Comparison of ENCODE assay signal across 25 cellular contexts in the genomic region with DNA sequence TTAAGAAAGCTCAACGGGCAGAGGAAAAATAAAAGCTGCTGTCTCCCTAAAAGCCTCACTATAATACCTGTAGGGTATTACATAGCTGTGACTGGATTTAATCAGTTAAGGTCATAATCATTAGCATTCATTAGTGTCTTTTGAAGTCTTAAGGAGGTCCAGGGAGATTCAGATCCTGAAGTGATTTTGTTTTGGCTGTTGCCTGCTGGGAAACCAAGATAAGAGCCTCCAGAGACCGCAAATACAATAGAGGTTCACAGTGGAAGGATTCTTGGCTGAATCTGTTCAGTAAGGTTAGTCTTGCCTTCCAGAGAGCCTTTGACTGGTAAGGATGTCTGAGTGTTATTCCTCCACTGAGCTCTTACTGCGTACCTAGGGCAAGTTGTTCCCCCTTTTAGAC. TPM values are rescaled to one million over a fixed set of nuclear protein-coding genes. Genes with fewer than 3 reads are reported as not detected.
"Had no signal": no experiment of that assay in that cellular context is flagged by ENCODE, and none has a peak within 500 bp of the region (broad histone marks: within the 10 kb centered on the region; RNA-seq: fewer than 3 reads in every experiment).

No MANE protein-coding gene starts in this region.

- H3K36me3 ChIP-seq: left ventricle myocardium inferior, right atrium auricular region, transverse colon had no signal

- H3K4me1 Mint-ChIP-seq: activated CD4-positive, alpha-beta T cell treated with anti-CD3 and anti-CD28 coated beads for 36 hours; activated CD8-positive, alpha-beta memory T cell treated with anti-CD3 and anti-CD28 coated beads, Interleukin-2, amount 10 ng/mL, durations not matched to agents 7 days and 5 days; activated naive CD8-positive, alpha-beta T cell treated with anti-CD3 and anti-CD28 coated beads for 36 hours; memory B cell; T-cell had no signal

- H3K4me3 ChIP-seq: left ventricle myocardium inferior, right atrium auricular region, skin epidermis, transverse colon had no signal

- H3K4me1 ChIP-seq: transverse colon had no signal

- FAIRE-seq: bronchial epithelial cell, kidney had no signal

- H3K27ac ChIP-seq: epithelial cell of prostate, left ventricle myocardium inferior, right atrium auricular region, transverse colon had no signal

- H3K36me3 Mint-ChIP-seq: activated CD4-positive, alpha-beta memory T cell treated with anti-CD3 and anti-CD28 coated beads for 36 hours; activated CD8-positive, alpha-beta memory T cell treated with anti-CD3 and anti-CD28 coated beads, Interleukin-2, amount 10 ng/mL, durations not matched to agents 7 days and 5 days; activated naive CD8-positive, alpha-beta T cell treated with anti-CD3 and anti-CD28 coated beads for 36 hours; memory B cell; natural killer cell treated with Interleukin-12 subunit alpha and Interleukin-12 subunit beta and Interleukin-15 and Interleukin-18, amount 100 ng/mL, for 72 hours; T-cell had no signal

- ATAC-seq: activated CD4-positive, alpha-beta T cell treated with anti-CD3 and anti-CD28 coated beads for 36 hours; activated CD8-positive, alpha-beta memory T cell treated with anti-CD3 and anti-CD28 coated beads, Interleukin-2, amount 10 ng/mL, durations not matched to agents 7 days and 5 days; effector memory CD8-positive, alpha-beta T cell; natural killer cell treated with Interleukin-12 subunit alpha and Interleukin-12 subunit beta and Interleukin-15 and Interleukin-18, amount 100 ng/mL, for 72 hours; T-cell had no signal

- H3K9me3 ChIP-seq: left ventricle myocardium inferior, right atrium auricular region, SK-N-SH, transverse colon had no signal

- DNase-seq: activated CD4-positive, alpha-beta memory T cell treated with anti-CD3 and anti-CD28 coated beads for 36 hours; activated CD4-positive, alpha-beta T cell treated with anti-CD3 and anti-CD28 coated beads for 36 hours; activated CD8-positive, alpha-beta memory T cell treated with anti-CD3 and anti-CD28 coated beads, Interleukin-2, amount 10 ng/mL, durations not matched to agents 7 days and 5 days; activated effector memory CD4-positive, alpha-beta T cell treated with Interleukin-2 at 50 U/mL for 16 hours; activated naive CD8-positive, alpha-beta T cell treated with anti-CD3 and anti-CD28 coated beads for 36 hours; activated T-cell treated with anti-CD3 and anti-CD28 coated beads, Interleukin-2, amount 50 U/mL, for 1 hour; dermis blood vessel endothelial cell; effector memory CD8-positive, alpha-beta T cell; kidney; left ventricle myocardium inferior; nucleus accumbens; SK-N-SH; stimulated activated CD4-positive, alpha-beta T cell treated with anti-CD3 and anti-CD28 coated beads, Interleukin-4, amount 100 ng/mL, for 4 hours; stimulated activated CD8-positive, alpha-beta memory T cell treated with anti-CD3 and anti-CD28 coated beads, Interleukin-4, amount 100 ng/mL, for 48 hours; stimulated activated naive CD4-positive, alpha-beta T cell treated with Interleukin-2 at 50 U/mL for 16 hours; substantia nigra; T-cell; transverse colon had no signal

- H3K27me3 ChIP-seq: right atrium auricular region, transverse colon had no signal

- H3K9me3 Mint-ChIP-seq: activated CD4-positive, alpha-beta memory T cell treated with anti-CD3 and anti-CD28 coated beads for 36 hours; activated naive CD8-positive, alpha-beta T cell treated with anti-CD3 and anti-CD28 coated beads for 36 hours; effector memory CD8-positive, alpha-beta T cell; memory B cell; natural killer cell treated with Interleukin-12 subunit alpha and Interleukin-12 subunit beta and Interleukin-15 and Interleukin-18, amount 100 ng/mL, for 72 hours; T-cell had no signal

- H3K4me2 ChIP-seq: SK-N-SH had no signal

- H3K27ac Mint-ChIP-seq: activated CD4-positive, alpha-beta memory T cell treated with anti-CD3 and anti-CD28 coated beads for 36 hours; activated CD4-positive, alpha-beta T cell treated with anti-CD3 and anti-CD28 coated beads for 36 hours; activated CD8-positive, alpha-beta memory T cell treated with anti-CD3 and anti-CD28 coated beads, Interleukin-2, amount 10 ng/mL, durations not matched to agents 7 days and 5 days; activated naive CD8-positive, alpha-beta T cell treated with anti-CD3 and anti-CD28 coated beads for 36 hours; effector memory CD8-positive, alpha-beta T cell; memory B cell; natural killer cell treated with Interleukin-12 subunit alpha and Interleukin-12 subunit beta and Interleukin-15 and Interleukin-18, amount 100 ng/mL, for 72 hours; progenitor cell of endocrine pancreas; T-cell had no signal

- H3K4me3 Mint-ChIP-seq: activated CD4-positive, alpha-beta memory T cell treated with anti-CD3 and anti-CD28 coated beads for 36 hours; activated CD4-positive, alpha-beta T cell treated with anti-CD3 and anti-CD28 coated beads for 36 hours; activated CD8-positive, alpha-beta memory T cell treated with anti-CD3 and anti-CD28 coated beads, Interleukin-2, amount 10 ng/mL, durations not matched to agents 7 days and 5 days; activated naive CD8-positive, alpha-beta T cell treated with anti-CD3 and anti-CD28 coated beads for 36 hours; effector memory CD8-positive, alpha-beta T cell; memory B cell; natural killer cell treated with Interleukin-12 subunit alpha and Interleukin-12 subunit beta and Interleukin-15 and Interleukin-18, amount 100 ng/mL, for 72 hours; T-cell had no signal

- H3K9ac ChIP-seq: SK-N-SH had no signal

RNA-seq across cellular contexts. Expression of gene TNFRSF19, which starts 54.0 kb away (rescaled TPM):
- total RNA-seq: activated CD4-positive, alpha-beta memory T cell treated with anti-CD3 and anti-CD28 coated beads for 36 hours; activated CD4-positive, alpha-beta T cell treated with anti-CD3 and anti-CD28 coated beads for 36 hours had no signal
